In the genomic region with DNA sequence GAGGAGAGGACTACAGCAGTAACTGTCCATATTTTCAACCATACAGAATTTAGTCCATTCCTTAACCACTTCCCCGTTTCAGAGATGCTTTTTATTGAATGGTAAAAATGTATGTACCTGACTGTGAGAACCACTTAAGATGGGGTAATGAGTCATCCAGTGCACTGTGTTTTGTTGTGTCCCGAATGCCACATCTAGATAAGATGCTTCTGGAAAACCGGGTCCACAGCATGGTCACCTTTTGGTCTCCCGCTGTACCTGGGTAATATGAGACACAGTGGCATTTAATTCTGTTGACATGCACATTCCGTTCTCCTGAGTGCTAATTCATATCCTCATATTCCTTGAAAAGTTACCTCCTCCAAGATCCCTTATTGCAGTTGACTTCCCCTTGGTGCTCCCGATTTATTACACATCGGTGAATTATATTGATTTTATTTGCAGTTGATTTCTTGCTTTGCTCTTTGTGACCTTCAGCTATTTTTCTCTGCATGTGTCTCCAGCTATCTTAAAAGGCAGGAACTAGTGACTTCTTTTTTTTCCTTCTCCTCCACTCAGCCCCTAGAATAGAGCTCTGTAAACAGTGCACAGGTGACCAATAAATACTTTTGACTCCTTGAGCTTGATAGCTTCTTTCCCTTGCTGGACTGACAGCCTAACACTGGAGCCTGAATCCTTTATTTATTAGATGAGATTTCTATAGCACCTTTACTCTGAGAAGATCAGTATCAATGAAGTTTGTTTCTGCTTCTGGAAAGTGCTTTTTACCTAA, we compare ENCODE assay signal across 17 cellular contexts.
DNase-seq lines count a peak whose midpoint lies in the region; ATAC-seq and TF ChIP-seq lines count a peak whose summit lies in the region.
"Had no signal": no experiment of that assay in that cellular context is flagged by ENCODE, and none has a peak within 500 bp of the region (broad histone marks: within the 10 kb centered on the region; RNA-seq: fewer than 3 reads in every experiment).

No MANE protein-coding gene starts in this region.

- in situ Hi-C loops in GM13977 (cut with MboI; ENCODE audit: low pct_unique_long_range_greater_than_20kb, low sequenced_read_pairs, unreplicated experiment): no loop called here

- intact Hi-C loops in activated naive CD4-positive, alpha-beta T cell treated with anti-CD3 and anti-CD28 coated beads for 36 hours (cut with micrococcal nuclease): loop anchor here (5.0 kb wide), 1 partner anchor 437 kb away; a partner anchor contains a TSS

- H3K4me3 ChIP-seq in osteoblast (ENCODE audit: insufficient read depth, low read length): no peak overlapping the region

- peak overlapping the region in 3 of 5 experiments; percentile 38 to 49 (median 42) for H3K27ac Mint-ChIP-seq in brain
- H3K27ac Mint-ChIP-seq in activated naive CD4-positive, alpha-beta T cell treated with anti-CD3 and anti-CD28 coated beads for 36 hours: no peak overlapping the region
- H3K27ac Mint-ChIP-seq: B cell; CD4-positive, alpha-beta T cell had no signal

- no peak overlapping the region for H3K27ac ChIP-seq in osteoblast (ENCODE audit: low read depth, low read length)
- H3K27ac ChIP-seq: 22Rv1 had no signal

- peak; percentile 30 for DNase-seq in NCI-H146 (lab: John Stamatoyannopoulos, UW)
- no peak for DNase-seq in NCI-H146 treated with DMSO at 0.1 percent for 48 hours (lab: John Stamatoyannopoulos, UW; ENCODE audit: unreplicated experiment)
- peak; percentile 10 for DNase-seq in GM13977 (ENCODE audit: low spot score)
- DNase-seq in osteoblast (ENCODE audit: insufficient read length, low spot score, missing footprints): peak; percentile 54
- DNase-seq in EL: no peak
- DNase-seq in activated naive CD4-positive, alpha-beta T cell treated with anti-CD3 and anti-CD28 coated beads for 36 hours: no peak
- DNase-seq: CD4-positive, alpha-beta T cell; DMS53; KG1; NCI-H1436 treated with DMSO at 0.1 percent for 48 hours; NCI-H2081 treated with DMSO at 0.1 percent for 48 hours; NCI-H69; NK-92 treated with Interleukin-12 subunit alpha and Interleukin-12 subunit beta, amount 100 ng/mL, for 24 hours had no signal

- H3K36me3 ChIP-seq in osteoblast (ENCODE audit: insufficient read depth, low read length): peaks cover 11% of the 10 kb centered on the region

- peaks cover 2 to 15% (median 14%) of the 10 kb centered on the region in 5 experiments for H3K9me3 Mint-ChIP-seq in brain
- no peaks in the 10 kb centered on the region for H3K9me3 Mint-ChIP-seq in activated naive CD4-positive, alpha-beta T cell treated with anti-CD3 and anti-CD28 coated beads for 36 hours

- H3K4me1 ChIP-seq in osteoblast (ENCODE audit: insufficient read depth, low read length): peaks cover 13% of the 10 kb centered on the region

- H4K20me1 ChIP-seq in osteoblast (ENCODE audit: insufficient read depth, low read length): peaks cover 81% of the 10 kb centered on the region

- peaks cover 41% of the 10 kb centered on the region for H3K4me1 Mint-ChIP-seq in brain
- peaks cover 44% of the 10 kb centered on the region for H3K4me1 Mint-ChIP-seq in activated naive CD4-positive, alpha-beta T cell treated with anti-CD3 and anti-CD28 coated beads for 36 hours (ENCODE audit: low read depth)
- H3K4me1 Mint-ChIP-seq: B cell had no signal

- no peaks in the 10 kb centered on the region for H3K27me3 ChIP-seq in osteoblast (ENCODE audit: insufficient read depth, low read length)

- CTCF ChIA-PET in activated naive CD4-positive, alpha-beta T cell treated with anti-CD3 and anti-CD28 coated beads for 36 hours (lab: Charles Lee): no interaction called here

- no peak for TF ChIP-seq CTCF in GM13977 (IDR thresholded peaks at IDR 0.05; ENCODE audit: extremely low read depth, insufficient read depth, missing control alignments)
- TF ChIP-seq CTCF in brain (conservative IDR thresholded peaks at IDR 0.05): no peak
- no peak for TF ChIP-seq CTCF in osteoblast (IDR thresholded peaks at IDR 0.05; ENCODE audit: extremely low read depth, low read depth, low read length)

- H3K79me2 ChIP-seq in osteoblast (ENCODE audit: insufficient read depth, low read length): peaks cover 78% of the 10 kb centered on the region

- peaks cover 55% of the 10 kb centered on the region for H3K36me3 Mint-ChIP-seq in brain
- H3K36me3 Mint-ChIP-seq in activated naive CD4-positive, alpha-beta T cell treated with anti-CD3 and anti-CD28 coated beads for 36 hours (ENCODE audit: low read depth): peaks cover 13% of the 10 kb centered on the region

- no peaks in the 10 kb centered on the region for H3K9me3 ChIP-seq in osteoblast (ENCODE audit: low read depth, low read length)

- H3K4me3 Mint-ChIP-seq in brain: no peak overlapping the region
- no peak overlapping the region for H3K4me3 Mint-ChIP-seq in activated naive CD4-positive, alpha-beta T cell treated with anti-CD3 and anti-CD28 coated beads for 36 hours
- H3K4me3 Mint-ChIP-seq: B cell; CD4-positive, alpha-beta T cell had no signal

- H3K4me2 ChIP-seq in osteoblast (ENCODE audit: insufficient read depth, low read length): no peak overlapping the region

- no peak overlapping the region for H2AFZ ChIP-seq in osteoblast (ENCODE audit: low read length)

- no peak for ATAC-seq in HG03025 (IDR thresholded peaks at IDR 0.05; ENCODE audit: low FRiP score, unreplicated experiment)

- no peaks in the 10 kb centered on the region for H3K27me3 Mint-ChIP-seq in brain
- no peaks in the 10 kb centered on the region for H3K27me3 Mint-ChIP-seq in activated naive CD4-positive, alpha-beta T cell treated with anti-CD3 and anti-CD28 coated beads for 36 hours (ENCODE audit: low read depth)
- H3K27me3 Mint-ChIP-seq: B cell; CD4-positive, alpha-beta T cell had no signal

Comparison
In these comparisons a context has a peak if more than half of its experiments do, and no peak if none do; other contexts are left out.
1. DNase-seq: peak in NCI-H146 (single experiment), GM13977 (single experiment) and osteoblast (single experiment); none in NCI-H146 treated with DMSO at 0.1 percent for 48 hours (single experiment), EL (single experiment) and activated naive CD4-positive, alpha-beta T cell treated with anti-CD3 and anti-CD28 coated beads for 36 hours (single experiment).